ENCODE assay signal across 9 cellular contexts in the genomic region with DNA sequence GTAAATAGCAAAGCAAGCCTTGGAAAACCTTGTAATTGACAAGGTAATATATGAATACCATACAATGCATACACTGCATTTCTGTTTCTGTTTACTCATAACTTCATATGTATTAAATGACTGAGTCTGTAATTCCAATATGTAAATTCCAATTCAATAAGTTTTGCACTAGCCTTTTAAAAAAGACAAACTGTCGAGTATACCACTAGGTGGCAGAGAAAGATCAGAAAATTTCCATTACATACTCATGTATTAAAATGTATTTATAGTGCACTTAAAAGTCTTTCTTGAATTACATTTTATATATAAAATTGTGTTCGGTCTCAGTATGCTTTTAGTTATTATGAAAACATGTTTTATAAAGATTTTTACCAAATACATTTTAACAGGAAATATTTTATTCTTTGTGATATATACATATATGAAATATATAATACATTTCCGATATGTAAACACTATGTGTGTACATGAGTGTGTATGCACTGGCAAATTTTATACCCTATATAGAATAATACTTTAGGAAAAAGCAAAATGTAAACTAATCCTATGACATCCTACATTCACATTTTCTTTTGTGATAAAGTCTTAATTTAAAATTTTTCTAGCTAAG.
DNase-seq lines count a peak whose midpoint lies in the region; ATAC-seq and TF ChIP-seq lines count a peak whose summit lies in the region.
"Had no signal": no experiment of that assay in that cellular context is flagged by ENCODE, and none has a peak within 500 bp of the region (broad histone marks: within the 10 kb centered on the region; RNA-seq: fewer than 3 reads in every experiment).

No MANE protein-coding gene starts in this region.

- H3K4me3 Mint-ChIP-seq in MCF 10A (ENCODE audit: unreplicated experiment) = no peak overlapping the region
- H3K4me3 Mint-ChIP-seq in activated naive CD4-positive, alpha-beta T cell treated with anti-CD3 and anti-CD28 coated beads for 36 hours = no peak overlapping the region

- no peak overlapping the region for H3K27ac ChIP-seq in neural cell (ENCODE audit: low read length)
- H3K27ac ChIP-seq: skin epidermis had no signal

- no peaks in the 10 kb centered on the region for H3K36me3 ChIP-seq in neural cell (ENCODE audit: insufficient read depth, low read length)

- peak; percentile 35 for TF ChIP-seq CTCF in MCF 10A (IDR thresholded peaks at IDR 0.05; ENCODE audit: unreplicated experiment)
- peak; percentile 77 for TF ChIP-seq CTCF in neural cell (IDR thresholded peaks at IDR 0.05; ENCODE audit: poor library complexity, severe bottlenecking)

- no peak overlapping the region for H2AFZ ChIP-seq in neural cell (ENCODE audit: low read depth, low read length)

- H3K9me3 Mint-ChIP-seq in MCF 10A (ENCODE audit: unreplicated experiment) = no peaks in the 10 kb centered on the region
- no peaks in the 10 kb centered on the region for H3K9me3 Mint-ChIP-seq in activated naive CD4-positive, alpha-beta T cell treated with anti-CD3 and anti-CD28 coated beads for 36 hours

- intact Hi-C loops in MCF 10A (cut with micrococcal nuclease) = loop anchor here (1.0 to 10.0 kb wide), 4 partner anchors 309 to 731 kb away; no protein-coding TSS in a partner anchor
- intact Hi-C loops in activated naive CD4-positive, alpha-beta T cell treated with anti-CD3 and anti-CD28 coated beads for 36 hours (cut with micrococcal nuclease) = loop anchor here (1.0 to 10.0 kb wide), 5 partner anchors 198 to 1231 kb away; no protein-coding TSS in a partner anchor

- TF ChIP-seq EP300 in neural cell (conservative IDR thresholded peaks at IDR 0.05; ENCODE audit: poor library complexity, severe bottlenecking) = no peak

- no peaks in the 10 kb centered on the region for H3K9me3 ChIP-seq in neural cell (ENCODE audit: low read length)

- H3F3A ChIP-seq in neural cell (ENCODE audit: insufficient read depth, low read length, poor library complexity, severe bottlenecking) = no peaks in the 10 kb centered on the region

- peak; percentile 20 for DNase-seq in NOMO-1 treated with DMSO at 0.1 percent for 48 hours (lab: John Stamatoyannopoulos, UW; ENCODE audit: unreplicated experiment)
- no peak for DNase-seq in NOMO-1 treated with dmso at 0.1 percent for 144 hours (lab: John Stamatoyannopoulos, UW; ENCODE audit: unreplicated experiment)
- peak; percentile 39 for DNase-seq in NCI-H2107 treated with DMSO at 0.1 percent for 48 hours (lab: John Stamatoyannopoulos, UW; ENCODE audit: unreplicated experiment)
- peak; percentile 45 for DNase-seq in MCF 10A (ENCODE audit: unreplicated experiment)
- no peak for DNase-seq in activated naive CD4-positive, alpha-beta T cell treated with anti-CD3 and anti-CD28 coated beads for 36 hours
- no peak for DNase-seq in activated T-cell treated with anti-CD3 and anti-CD28 coated beads, Interleukin-2, amount 50 U/mL, for 48 hours

- POLR2A ChIA-PET in MCF 10A (lab: Yijun Ruan, JAX) = interaction anchor here (0.6 to 2.2 kb wide), 3 partner anchors 173 to 309 kb away, joined by 3 to 6 read pairs (median 3); no protein-coding TSS in a partner anchor

- H3K4me2 ChIP-seq in neural cell (ENCODE audit: low read length) = no peak overlapping the region

- no peaks in the 10 kb centered on the region for H3K9me2 ChIP-seq in neural cell (ENCODE audit: insufficient read depth, low read length)

- ATAC-seq in HG02610 (IDR thresholded peaks at IDR 0.05; ENCODE audit: unreplicated experiment) = no peak

- peak; percentile 84 for TF ChIP-seq RAD21 in neural cell (conservative IDR thresholded peaks at IDR 0.05)

- H3K4me1 Mint-ChIP-seq in MCF 10A (ENCODE audit: insufficient read depth, unreplicated experiment) = no peaks in the 10 kb centered on the region
- H3K4me1 Mint-ChIP-seq in activated naive CD4-positive, alpha-beta T cell treated with anti-CD3 and anti-CD28 coated beads for 36 hours (ENCODE audit: low read depth) = no peaks in the 10 kb centered on the region

- H3K79me2 ChIP-seq in neural cell (replicated peaks; ENCODE audit: insufficient read depth, low read length) = no peaks in the 10 kb centered on the region

- no peak overlapping the region for H3K9ac ChIP-seq in neural cell (ENCODE audit: low read length)

- no TSS peak for BruUV-seq in MCF 10A (replicated peaks; lab: Mats Ljungman, UMichigan)

- no peak overlapping the region for H3K27ac Mint-ChIP-seq in MCF 10A (ENCODE audit: low read depth, unreplicated experiment)
- no peak overlapping the region for H3K27ac Mint-ChIP-seq in activated naive CD4-positive, alpha-beta T cell treated with anti-CD3 and anti-CD28 coated beads for 36 hours

- H3K27me3 Mint-ChIP-seq in MCF 10A (ENCODE audit: insufficient read depth, unreplicated experiment) = no peaks in the 10 kb centered on the region
- H3K27me3 Mint-ChIP-seq in activated naive CD4-positive, alpha-beta T cell treated with anti-CD3 and anti-CD28 coated beads for 36 hours (ENCODE audit: low read depth) = no peaks in the 10 kb centered on the region

- H3K4me3 ChIP-seq in neural cell (ENCODE audit: low read length) = no peak overlapping the region
- H3K4me3 ChIP-seq: skin epidermis had no signal

- no peaks in the 10 kb centered on the region for H3K36me3 Mint-ChIP-seq in MCF 10A (ENCODE audit: insufficient read depth, unreplicated experiment)
- no peaks in the 10 kb centered on the region for H3K36me3 Mint-ChIP-seq in activated naive CD4-positive, alpha-beta T cell treated with anti-CD3 and anti-CD28 coated beads for 36 hours (ENCODE audit: low read depth)

- H4K20me1 ChIP-seq in neural cell (ENCODE audit: insufficient read depth) = no peaks in the 10 kb centered on the region

- no peaks in the 10 kb centered on the region for H3K27me3 ChIP-seq in neural cell (ENCODE audit: insufficient read depth, low read depth, low read length)

- CTCF ChIA-PET in MCF 10A (lab: Yijun Ruan, JAX) = interaction anchor here (0.6 to 5.9 kb wide), 30 partner anchors 9 to 1237 kb away, joined by 3 to 147 read pairs (median 4); no protein-coding TSS in a partner anchor
- CTCF ChIA-PET in activated naive CD4-positive, alpha-beta T cell treated with anti-CD3 and anti-CD28 coated beads for 36 hours (lab: Charles Lee) = interaction anchor here (0.7 to 1.1 kb wide), 4 partner anchors 9 to 863 kb away, joined by 3 to 6 read pairs (median 3); no protein-coding TSS in a partner anchor

TF ChIP-seq in neural cell, 6 proteins besides CTCF, POLR2A, EP300 and RAD21:
- TF ChIP-seq MXI1 (conservative IDR thresholded peaks at IDR 0.05; ENCODE audit: poor library complexity, severe bottlenecking) = no peak
- TF ChIP-seq POLR2AphosphoS5 (IDR thresholded peaks at IDR 0.05) = no peak
- TF ChIP-seq EZH2 (IDR thresholded peaks at IDR 0.05; ENCODE audit: borderline replicate concordance, insufficient read depth, low read length, poor library complexity, severe bottlenecking) = no peak
- TF ChIP-seq SMC3 (conservative IDR thresholded peaks at IDR 0.05; ENCODE audit: poor library complexity) = peak; percentile 85
- TF ChIP-seq, protein P1, sequence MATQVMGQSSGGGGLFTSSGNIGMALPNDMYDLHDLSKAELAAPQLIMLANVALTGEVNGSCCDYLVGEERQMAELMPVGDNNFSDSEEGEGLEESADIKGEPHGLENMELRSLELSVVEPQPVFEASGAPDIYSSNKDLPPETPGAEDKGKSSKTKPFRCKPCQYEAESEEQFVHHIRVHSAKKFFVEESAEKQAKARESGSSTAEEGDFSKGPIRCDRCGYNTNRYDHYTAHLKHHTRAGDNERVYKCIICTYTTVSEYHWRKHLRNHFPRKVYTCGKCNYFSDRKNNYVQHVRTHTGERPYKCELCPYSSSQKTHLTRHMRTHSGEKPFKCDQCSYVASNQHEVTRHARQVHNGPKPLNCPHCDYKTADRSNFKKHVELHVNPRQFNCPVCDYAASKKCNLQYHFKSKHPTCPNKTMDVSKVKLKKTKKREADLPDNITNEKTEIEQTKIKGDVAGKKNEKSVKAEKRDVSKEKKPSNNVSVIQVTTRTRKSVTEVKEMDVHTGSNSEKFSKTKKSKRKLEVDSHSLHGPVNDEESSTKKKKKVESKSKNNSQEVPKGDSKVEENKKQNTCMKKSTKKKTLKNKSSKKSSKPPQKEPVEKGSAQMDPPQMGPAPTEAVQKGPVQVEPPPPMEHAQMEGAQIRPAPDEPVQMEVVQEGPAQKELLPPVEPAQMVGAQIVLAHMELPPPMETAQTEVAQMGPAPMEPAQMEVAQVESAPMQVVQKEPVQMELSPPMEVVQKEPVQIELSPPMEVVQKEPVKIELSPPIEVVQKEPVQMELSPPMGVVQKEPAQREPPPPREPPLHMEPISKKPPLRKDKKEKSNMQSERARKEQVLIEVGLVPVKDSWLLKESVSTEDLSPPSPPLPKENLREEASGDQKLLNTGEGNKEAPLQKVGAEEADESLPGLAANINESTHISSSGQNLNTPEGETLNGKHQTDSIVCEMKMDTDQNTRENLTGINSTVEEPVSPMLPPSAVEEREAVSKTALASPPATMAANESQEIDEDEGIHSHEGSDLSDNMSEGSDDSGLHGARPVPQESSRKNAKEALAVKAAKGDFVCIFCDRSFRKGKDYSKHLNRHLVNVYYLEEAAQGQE (IDR thresholded peaks at IDR 0.05; ENCODE audit: borderline replicate concordance) = no peak
- no peak for TF ChIP-seq TAF1 (IDR thresholded peaks at IDR 0.05; ENCODE audit: low read depth)
TF ChIP-seq in neural cell: peak in this region for 1.

Comparison
In these comparisons a context has a peak if more than half of its experiments do, and no peak if none do; other contexts are left out.
1. DNase-seq: peak in NOMO-1 treated with DMSO at 0.1 percent for 48 hours (single experiment), NCI-H2107 treated with DMSO at 0.1 percent for 48 hours (single experiment) and MCF 10A (single experiment); none in NOMO-1 treated with dmso at 0.1 percent for 144 hours (single experiment), activated naive CD4-positive, alpha-beta T cell treated with anti-CD3 and anti-CD28 coated beads for 36 hours (single experiment) and activated T-cell treated with anti-CD3 and anti-CD28 coated beads, Interleukin-2, amount 50 U/mL, for 48 hours (0 of 2).